26 cellular contexts compared by ENCODE assay signal in genomic region chr3:169186596-169186995, GRCh38.
"Had no signal": no experiment of that assay in that cellular context is flagged by ENCODE, and none has a peak within 500 bp of the region (broad histone marks: within the 10 kb centered on the region; RNA-seq: fewer than 3 reads in every experiment).

No MANE protein-coding gene starts in this region.

- H3K4me3 Mint-ChIP-seq: activated B cell treated with CpG ODN at 0.5 μM for 24 hours; activated CD4-positive, alpha-beta T cell treated with anti-CD3 and anti-CD28 coated beads, Interleukin-2, amount 10 ng/mL, durations not matched to agents 24 days and 14 days; activated naive CD4-positive, alpha-beta T cell treated with anti-CD3 and anti-CD28 coated beads, Interleukin-2, amount 10 ng/mL, durations not matched to agents 7 days and 5 days; activated naive CD8-positive, alpha-beta T cell treated with anti-CD3 and anti-CD28 coated beads for 36 hours; IgD-negative memory B cell; T-helper 17 cell had no signal

- DNase-seq: activated B cell treated with CpG ODN at 0.5 μM for 24 hours; activated CD4-positive, alpha-beta T cell treated with anti-CD3 and anti-CD28 coated beads for 1 hour; activated CD4-positive, alpha-beta T cell treated with anti-CD3 and anti-CD28 coated beads, Interleukin-2, amount 10 ng/mL, durations not matched to agents 24 days and 14 days; activated CD4-positive, alpha-beta T cell treated with anti-CD3 and anti-CD28 coated beads, Interleukin-2, amount 50 U/mL, for 48 hours; activated gamma-delta T cell treated with Interleukin-2 at 50 U/mL for 16 hours; activated naive CD4-positive, alpha-beta T cell treated with anti-CD3 and anti-CD28 coated beads, Interleukin-2, amount 10 ng/mL, durations not matched to agents 7 days and 5 days; activated naive CD8-positive, alpha-beta T cell treated with anti-CD3 and anti-CD28 coated beads for 36 hours; activated T-cell treated with anti-CD3 and anti-CD28 coated beads, Interleukin-2, amount 50 U/mL, for 48 hours; anterior cingulate cortex; caudate nucleus; KG1; NCI-H1092; NCI-H1417 treated with DMSO at 0.1 percent for 48 hours; NCI-H1694; NCI-H2029; NCI-H2107; NCI-H2171 treated with DMSO at 0.1 percent for 48 hours; NCI-H226; NCI-H526; NCI-H774; PC-9; SHP77 treated with DMSO at 0.1 percent for 48 hours; T-helper 17 cell; T-helper 9 cell had no signal

- ATAC-seq: T-helper 17 cell had no signal

- H3K4me3 ChIP-seq: PC-9 had no signal

- H3K27me3 Mint-ChIP-seq: activated B cell treated with CpG ODN at 0.5 μM for 24 hours; activated CD4-positive, alpha-beta T cell treated with anti-CD3 and anti-CD28 coated beads, Interleukin-2, amount 10 ng/mL, durations not matched to agents 24 days and 14 days; activated naive CD4-positive, alpha-beta T cell treated with anti-CD3 and anti-CD28 coated beads, Interleukin-2, amount 10 ng/mL, durations not matched to agents 7 days and 5 days; T-helper 17 cell had no signal

- H3K36me3 Mint-ChIP-seq: activated naive CD4-positive, alpha-beta T cell treated with anti-CD3 and anti-CD28 coated beads, Interleukin-2, amount 10 ng/mL, durations not matched to agents 7 days and 5 days; activated naive CD8-positive, alpha-beta T cell treated with anti-CD3 and anti-CD28 coated beads for 36 hours; IgD-negative memory B cell had no signal

- H2AFZ ChIP-seq: PC-9 had no signal

- H3K9me3 Mint-ChIP-seq: activated B cell treated with CpG ODN at 0.5 μM for 24 hours; activated CD4-positive, alpha-beta T cell treated with anti-CD3 and anti-CD28 coated beads, Interleukin-2, amount 10 ng/mL, durations not matched to agents 24 days and 14 days; activated naive CD4-positive, alpha-beta T cell treated with anti-CD3 and anti-CD28 coated beads, Interleukin-2, amount 10 ng/mL, durations not matched to agents 7 days and 5 days; activated T-helper 2 cell treated with anti-CD3 and anti-CD28 coated beads, Interferon-gamma antibody, Interleukin-2, Interleukin-4, amounts not matched to agents 10 μg/mL and 5 μg/mL and 100 μg/mL, durations not matched to agents 14 hours and 24 hours and 36 hours had no signal

- H3K27ac Mint-ChIP-seq: activated B cell treated with CpG ODN at 0.5 μM for 24 hours; activated CD4-positive, alpha-beta T cell treated with anti-CD3 and anti-CD28 coated beads, Interleukin-2, amount 10 ng/mL, durations not matched to agents 24 days and 14 days; activated naive CD4-positive, alpha-beta T cell treated with anti-CD3 and anti-CD28 coated beads, Interleukin-2, amount 10 ng/mL, durations not matched to agents 7 days and 5 days; activated naive CD8-positive, alpha-beta T cell treated with anti-CD3 and anti-CD28 coated beads for 36 hours; activated T-helper 2 cell treated with anti-CD3 and anti-CD28 coated beads, Interferon-gamma antibody, Interleukin-2, Interleukin-4, amounts not matched to agents 10 μg/mL and 5 μg/mL and 100 μg/mL, durations not matched to agents 14 hours and 24 hours and 36 hours; IgD-negative memory B cell; T-helper 17 cell had no signal

- H3K4me1 Mint-ChIP-seq: activated B cell treated with CpG ODN at 0.5 μM for 24 hours; activated CD4-positive, alpha-beta T cell treated with anti-CD3 and anti-CD28 coated beads, Interleukin-2, amount 10 ng/mL, durations not matched to agents 24 days and 14 days; activated naive CD4-positive, alpha-beta T cell treated with anti-CD3 and anti-CD28 coated beads, Interleukin-2, amount 10 ng/mL, durations not matched to agents 7 days and 5 days; activated naive CD8-positive, alpha-beta T cell treated with anti-CD3 and anti-CD28 coated beads for 36 hours; IgD-negative memory B cell; T-helper 17 cell had no signal

- H3K27ac ChIP-seq: PC-9 had no signal

- H3K4me2 ChIP-seq: PC-9 had no signal
